18 cellular contexts compared by ENCODE assay signal in the genomic region with DNA sequence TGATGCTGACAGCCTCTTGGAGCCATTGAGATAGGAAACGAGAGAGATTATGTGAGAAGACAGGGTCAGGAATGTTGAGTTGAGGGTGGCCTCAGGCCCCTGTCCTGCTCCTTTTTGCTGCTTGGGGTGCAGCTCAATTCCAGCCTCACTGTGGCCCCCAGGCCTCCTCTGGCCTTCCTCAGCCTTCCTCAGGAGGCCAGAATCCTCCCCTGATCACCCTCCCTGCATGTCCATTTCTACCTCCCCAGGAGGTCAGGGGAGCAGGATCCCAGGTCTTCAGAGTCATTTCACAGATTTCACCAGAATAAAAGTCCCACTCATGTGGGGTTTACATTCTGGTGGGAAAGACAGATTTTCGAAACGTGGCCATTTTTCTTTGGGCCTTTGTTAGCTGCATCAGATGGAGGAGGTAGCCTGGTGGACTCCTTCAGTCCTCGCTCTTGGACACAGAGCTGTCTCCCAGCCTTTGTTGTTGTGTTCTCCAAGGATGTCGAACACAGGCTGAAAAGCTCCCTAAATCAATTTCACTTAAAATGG. TPM values are rescaled to one million over a fixed set of nuclear protein-coding genes. Genes with fewer than 3 reads are reported as not detected.
DNase-seq lines count a peak whose midpoint lies in the region; ATAC-seq, FAIRE-seq and TF ChIP-seq lines count a peak whose summit lies in the region.
"Had no signal": no experiment of that assay in that cellular context is flagged by ENCODE, and none has a peak within 500 bp of the region (broad histone marks: within the 10 kb centered on the region; RNA-seq: fewer than 3 reads in every experiment).

No MANE protein-coding gene starts in this region.

- H3K27ac ChIP-seq in small intestine (ENCODE audit: low read depth in 1 of 2, low read length in 1 of 2), result no peak overlapping the region
- H3K27ac ChIP-seq in tibial nerve, result peak overlapping the region in 2 of 4 donors; percentile 92 to 97
- H3K27ac ChIP-seq: colonic mucosa had no signal

- H3K27me3 Mint-ChIP-seq in stimulated activated naive CD8-positive, alpha-beta T cell treated with anti-CD3 and anti-CD28 coated beads, Interleukin-15, Interleukin-2, amounts not matched to agents 100 ng/mL and 50 ng/mL, for 24 hours, result no peaks in the 10 kb centered on the region
- H3K27me3 Mint-ChIP-seq in stimulated activated naive CD8-positive, alpha-beta T cell treated with anti-CD3 and anti-CD28 coated beads, Interleukin-15, amount 100 ng/mL, for 72 hours, result no peaks in the 10 kb centered on the region
- H3K27me3 Mint-ChIP-seq in central memory CD8-positive, alpha-beta T cell, result no peaks in the 10 kb centered on the region
- peaks cover 0 to 9% of the 10 kb centered on the region in 2 donors for H3K27me3 Mint-ChIP-seq in natural killer cell (ENCODE audit: low read depth in 2 of 2)
- H3K27me3 Mint-ChIP-seq: activated CD8-positive, alpha-beta T cell treated with anti-CD3 and anti-CD28 coated beads for 36 hours had no signal

- H3K36me3 Mint-ChIP-seq in stimulated activated naive CD8-positive, alpha-beta T cell treated with anti-CD3 and anti-CD28 coated beads, Interleukin-15, Interleukin-2, amounts not matched to agents 100 ng/mL and 50 ng/mL, for 24 hours (ENCODE audit: low read depth), result no peaks in the 10 kb centered on the region
- peaks cover 8% of the 10 kb centered on the region for H3K36me3 Mint-ChIP-seq in central memory CD8-positive, alpha-beta T cell (ENCODE audit: insufficient read depth)
- no peaks in the 10 kb centered on the region for H3K36me3 Mint-ChIP-seq in natural killer cell

- intact Hi-C loops in natural killer cell (cut with micrococcal nuclease), result no loop called here

- peaks cover 9% of the 10 kb centered on the region for H3K4me1 Mint-ChIP-seq in stimulated activated naive CD8-positive, alpha-beta T cell treated with anti-CD3 and anti-CD28 coated beads, Interleukin-15, Interleukin-2, amounts not matched to agents 100 ng/mL and 50 ng/mL, for 24 hours (ENCODE audit: low read depth)
- H3K4me1 Mint-ChIP-seq in stimulated activated naive CD8-positive, alpha-beta T cell treated with anti-CD3 and anti-CD28 coated beads, Interleukin-15, amount 100 ng/mL, for 72 hours, result peaks cover 20% of the 10 kb centered on the region
- H3K4me1 Mint-ChIP-seq in central memory CD8-positive, alpha-beta T cell, result peaks cover 6% of the 10 kb centered on the region
- peaks cover 0 to 11% of the 10 kb centered on the region in 2 donors for H3K4me1 Mint-ChIP-seq in natural killer cell

- H3K27me3 ChIP-seq in small intestine (ENCODE audit: control insufficient read depth in 2 of 2, insufficient read depth in 2 of 2, low read length in 2 of 2) (no peaks in the 10 kb centered on the region), tibial nerve (no peaks in the 10 kb centered on the region)
- H3K27me3 ChIP-seq: colonic mucosa had no signal

- DNase-seq in stimulated activated naive CD8-positive, alpha-beta T cell treated with anti-CD3 and anti-CD28 coated beads, Interleukin-15, amount 100 ng/mL, for 72 hours, result no peak
- no peak for DNase-seq in central memory CD8-positive, alpha-beta T cell (ENCODE audit: low spot score in 2 of 2)
- no peak for DNase-seq in natural killer cell
- no peak for DNase-seq in NCI-H2107 treated with DMSO at 0.1 percent for 48 hours (lab: John Stamatoyannopoulos, UW; ENCODE audit: unreplicated experiment)
- DNase-seq in H4 (ENCODE audit: low spot score), result no peak
- no peak for DNase-seq in small intestine
- no peak for DNase-seq in tibial nerve (ENCODE audit: low spot score in 2 of 2)
- DNase-seq: activated CD8-positive, alpha-beta T cell treated with anti-CD3 and anti-CD28 coated beads for 36 hours; colonic mucosa; DMS 273 treated with DMSO at 0.1 percent for 48 hours; HFFc6; NCI-H2029; SK-N-SH had no signal

- TF ChIP-seq POLR2A in tibial nerve (IDR thresholded peaks at IDR 0.05), result no peak

- 89 to 98% (median 93%) methylated on average over 5 of the region's 5 CpGs for WGBS in small intestine, 3 donors
- WGBS in tibial nerve, 2 donors, result 87 to 93% methylated on average over 5 of the region's 5 CpGs

- no peak for ATAC-seq in stimulated activated naive CD8-positive, alpha-beta T cell treated with anti-CD3 and anti-CD28 coated beads, Interleukin-15, amount 100 ng/mL, for 72 hours
- no peak for ATAC-seq in central memory CD8-positive, alpha-beta T cell (replicated peaks; ENCODE audit: extremely low read depth, poor library complexity, severe bottlenecking)
- no peak for ATAC-seq in natural killer cell
- ATAC-seq: activated CD8-positive, alpha-beta T cell treated with anti-CD3 and anti-CD28 coated beads for 36 hours had no signal

- H3K4me1 ChIP-seq in small intestine (ENCODE audit: control insufficient read depth in 2 of 2, insufficient read depth in 1 of 2, low read depth in 1 of 2, low read length in 1 of 2) (peaks cover 0 to 3% of the 10 kb centered on the region in 2 donors), tibial nerve (peaks cover 0 to 30% (median 5%) of the 10 kb centered on the region in 4 donors)
- H3K4me1 ChIP-seq: colonic mucosa had no signal

- FAIRE-seq in small intestine (lab: Jason Lieb, UNC), result no peak
- FAIRE-seq: astrocyte, frontal cortex had no signal

- no peak for TF ChIP-seq EP300 in tibial nerve (IDR thresholded peaks at IDR 0.05)

- H3K9me3 ChIP-seq in small intestine (ENCODE audit: control insufficient read depth, low read depth) (no peaks in the 10 kb centered on the region), tibial nerve (no peaks in the 10 kb centered on the region)
- H3K9me3 ChIP-seq: colonic mucosa, SK-N-SH had no signal

- H3K27ac Mint-ChIP-seq in stimulated activated naive CD8-positive, alpha-beta T cell treated with anti-CD3 and anti-CD28 coated beads, Interleukin-15, Interleukin-2, amounts not matched to agents 100 ng/mL and 50 ng/mL, for 24 hours, result no peak overlapping the region
- H3K27ac Mint-ChIP-seq in stimulated activated naive CD8-positive, alpha-beta T cell treated with anti-CD3 and anti-CD28 coated beads, Interleukin-15, amount 100 ng/mL, for 72 hours, result no peak overlapping the region
- H3K27ac Mint-ChIP-seq in central memory CD8-positive, alpha-beta T cell (ENCODE audit: low read depth), result no peak overlapping the region
- H3K27ac Mint-ChIP-seq in natural killer cell, result peak overlapping the region in 1 of 2 donors; percentile 29
- H3K27ac Mint-ChIP-seq: activated CD8-positive, alpha-beta T cell treated with anti-CD3 and anti-CD28 coated beads for 36 hours; activated T-helper 2 cell treated with anti-CD3 and anti-CD28 coated beads, Interferon-gamma antibody, Interleukin-2, Interleukin-4, amounts not matched to agents 10 μg/mL and 5 μg/mL and 100 μg/mL, durations not matched to agents 14 hours and 24 hours and 36 hours; HFFc6 had no signal

- no peak overlapping the region for H3K4me3 ChIP-seq in small intestine (ENCODE audit: low read depth in 1 of 2, low read length in 2 of 2)
- no peak overlapping the region for H3K4me3 ChIP-seq in tibial nerve
- H3K4me3 ChIP-seq: colonic mucosa, lung had no signal

- TF ChIP-seq CTCF in natural killer cell (IDR thresholded peaks at IDR 0.05), result no peak
- no peak for TF ChIP-seq CTCF in tibial nerve (IDR thresholded peaks at IDR 0.05)

- peak overlapping the region; percentile 31 for H3K4me3 Mint-ChIP-seq in stimulated activated naive CD8-positive, alpha-beta T cell treated with anti-CD3 and anti-CD28 coated beads, Interleukin-15, Interleukin-2, amounts not matched to agents 100 ng/mL and 50 ng/mL, for 24 hours
- H3K4me3 Mint-ChIP-seq in stimulated activated naive CD8-positive, alpha-beta T cell treated with anti-CD3 and anti-CD28 coated beads, Interleukin-15, amount 100 ng/mL, for 72 hours, result no peak overlapping the region
- H3K4me3 Mint-ChIP-seq in central memory CD8-positive, alpha-beta T cell, result peak overlapping the region; percentile 80
- peak overlapping the region; percentile 53 for H3K4me3 Mint-ChIP-seq in natural killer cell
- H3K4me3 Mint-ChIP-seq: HFFc6 had no signal

- no peaks in the 10 kb centered on the region for H3K9me3 Mint-ChIP-seq in stimulated activated naive CD8-positive, alpha-beta T cell treated with anti-CD3 and anti-CD28 coated beads, Interleukin-15, Interleukin-2, amounts not matched to agents 100 ng/mL and 50 ng/mL, for 24 hours
- H3K9me3 Mint-ChIP-seq in stimulated activated naive CD8-positive, alpha-beta T cell treated with anti-CD3 and anti-CD28 coated beads, Interleukin-15, amount 100 ng/mL, for 72 hours, result peaks cover 5 to 14% of the 10 kb centered on the region in 2 donors
- H3K9me3 Mint-ChIP-seq in central memory CD8-positive, alpha-beta T cell, result no peaks in the 10 kb centered on the region
- no peaks in the 10 kb centered on the region for H3K9me3 Mint-ChIP-seq in natural killer cell

- H3K36me3 ChIP-seq in small intestine (ENCODE audit: control insufficient read depth in 2 of 2, insufficient read depth in 2 of 2, low read length in 2 of 2) (no peaks in the 10 kb centered on the region), tibial nerve (no peaks in the 10 kb centered on the region)
- H3K36me3 ChIP-seq: colonic mucosa had no signal

RNA-seq across cellular contexts. Expression of a gene that starts 2.2 kb away (rescaled TPM):
- total RNA-seq in natural killer cell, result under 1 TPM; 0.72 to 0.78 (median 0.75) TPM
- total RNA-seq in H4 (2014; rRNA removed; shearing (Covaris generic)), result 0.14 and 0.17 TPM in 2 replicates
- under 1 TPM; under 0.01 to 0.22 (median under 0.01) TPM for polyA plus RNA-seq in small intestine
- total RNA-seq in tibial nerve, result 1 to 10 TPM; 6.3 to 8.0 (median 7.7) TPM

Comparison
In these comparisons a context has a peak if more than half of its experiments do, and no peak if none do; other contexts are left out.
1. H3K4me3 Mint-ChIP-seq: peak in stimulated activated naive CD8-positive, alpha-beta T cell treated with anti-CD3 and anti-CD28 coated beads, Interleukin-15, Interleukin-2, amounts not matched to agents 100 ng/mL and 50 ng/mL, for 24 hours (single experiment), central memory CD8-positive, alpha-beta T cell (single experiment) and natural killer cell (single experiment); none in stimulated activated naive CD8-positive, alpha-beta T cell treated with anti-CD3 and anti-CD28 coated beads, Interleukin-15, amount 100 ng/mL, for 72 hours (0 of 2).